ENCODE assay signal across 12 cellular contexts in genomic region chr12:27176765-27177164, GRCh38.
A peak's percentile ranks its signal among the peaks of the same experiment; 100 is the strongest.
DNase-seq lines count a peak whose midpoint lies in the region; ATAC-seq and TF ChIP-seq lines count a peak whose summit lies in the region.
"Had no signal": no experiment of that assay in that cellular context is flagged by ENCODE, and none has a peak within 500 bp of the region (broad histone marks: within the 10 kb centered on the region; RNA-seq: fewer than 3 reads in every experiment).

No MANE protein-coding gene starts in this region.

- no TSS peak for BruUV-seq in MCF 10A (replicated peaks; lab: Mats Ljungman, UMichigan)
- no TSS peak for BruUV-seq in Caco-2 (replicated peaks; lab: Mats Ljungman, UMichigan)

- H3K27ac Mint-ChIP-seq in MCF 10A (ENCODE audit: low read depth, unreplicated experiment) (no peak overlapping the region), Caco-2 (ENCODE audit: unreplicated experiment) (no peak overlapping the region)
- peak overlapping the region; percentile 4 for H3K27ac Mint-ChIP-seq in T-helper 1 cell treated with Interleukin-12 subunit alpha and Interleukin-12 subunit beta and Interleukin-4 antibody, amounts not matched to agents 30 μg/mL and 1 μg/mL, for 36 hours
- H3K27ac Mint-ChIP-seq: mesothelial cell of epicardium had no signal

- POLR2A ChIA-PET in MCF 10A (lab: Yijun Ruan, JAX): interaction anchor here (0.6 to 4.7 kb wide), 7 partner anchors 49 to 163 kb away, joined by 3 to 34 read pairs (median 3); partner anchors contain the start of genes BMAL2, MED21 and STK38L
- POLR2A ChIA-PET in Caco-2 (lab: Charles Lee): interaction anchor here (0.7 kb wide), 1 partner anchor 259 kb away, joined by 3 read pairs; no protein-coding TSS in a partner anchor

- H3K4me1 Mint-ChIP-seq in MCF 10A (ENCODE audit: insufficient read depth, unreplicated experiment) (peaks cover 28% of the 10 kb centered on the region), Caco-2 (ENCODE audit: low read depth, unreplicated experiment) (peaks cover 25% of the 10 kb centered on the region)
- H3K4me1 Mint-ChIP-seq in T-helper 1 cell treated with Interleukin-12 subunit alpha and Interleukin-12 subunit beta and Interleukin-4 antibody, amounts not matched to agents 30 μg/mL and 1 μg/mL, for 36 hours (ENCODE audit: low read depth): peaks cover 27% of the 10 kb centered on the region

- CTCF ChIA-PET in MCF 10A (lab: Yijun Ruan, JAX): interaction anchor here (0.6 to 0.9 kb wide), 4 partner anchors 17 to 707 kb away, joined by 3 to 5 read pairs (median 3); no protein-coding TSS in a partner anchor
- CTCF ChIA-PET in Caco-2 (lab: Charles Lee): no interaction called here

- TF ChIP-seq CTCF in MCF 10A (IDR thresholded peaks at IDR 0.05; ENCODE audit: unreplicated experiment): no peak
- no peak for TF ChIP-seq CTCF in breast epithelium (IDR thresholded peaks at IDR 0.05)
- no peak for TF ChIP-seq CTCF in fibroblast of pulmonary artery (IDR thresholded peaks at IDR 0.05; ENCODE audit: low read length, missing control alignments)
- TF ChIP-seq CTCF in upper lobe of right lung (IDR thresholded peaks at IDR 0.05): no peak
- TF ChIP-seq CTCF in Caco-2 (IDR thresholded peaks at IDR 0.05; ENCODE audit: insufficient read depth in 1 of 2, low read depth in 1 of 2, low read length in 1 of 2, severe bottlenecking in 1 of 2, unreplicated experiment in 1 of 2): no peak

- H3K27ac ChIP-seq in breast epithelium (no peak overlapping the region), upper lobe of right lung (no peak overlapping the region)
- H3K27ac ChIP-seq: C4-2B, gastrocnemius medialis had no signal

- H3K9me3 Mint-ChIP-seq in MCF 10A (ENCODE audit: unreplicated experiment) (no peaks in the 10 kb centered on the region), Caco-2 (ENCODE audit: unreplicated experiment) (no peaks in the 10 kb centered on the region)
- peaks cover 10% of the 10 kb centered on the region for H3K9me3 Mint-ChIP-seq in T-helper 1 cell treated with Interleukin-12 subunit alpha and Interleukin-12 subunit beta and Interleukin-4 antibody, amounts not matched to agents 30 μg/mL and 1 μg/mL, for 36 hours

- DNase-seq in MCF 10A (ENCODE audit: unreplicated experiment): peak; percentile 77
- DNase-seq in breast epithelium (ENCODE audit: low spot score in 2 of 2): no peak
- peak; percentile 84 for DNase-seq in fibroblast of pulmonary artery (ENCODE audit: low read depth)
- no peak for DNase-seq in upper lobe of right lung
- DNase-seq in hepatic stellate cell (ENCODE audit: low spot score): no peak
- DNase-seq in Caco-2: no peak
- DNase-seq in occipital lobe (lab: John Stamatoyannopoulos, UW): no peak
- DNase-seq: gastrocnemius medialis, NCI-H187 had no signal

- H3K9me3 ChIP-seq in breast epithelium (no peaks in the 10 kb centered on the region), upper lobe of right lung (no peaks in the 10 kb centered on the region), Caco-2 (peaks cover 16% of the 10 kb centered on the region)
- H3K9me3 ChIP-seq: gastrocnemius medialis had no signal

- ATAC-seq in upper lobe of right lung: peak; percentile 57
- ATAC-seq: gastrocnemius medialis had no signal

- intact Hi-C loops in MCF 10A (cut with micrococcal nuclease): no loop called here
- intact Hi-C loops in breast epithelium (cut with DNase I; ENCODE audit: low total_unique reads): no loop called here
- intact Hi-C loops in upper lobe of right lung (cut with DNase I): no loop called here
- intact Hi-C loops in Caco-2 (cut with micrococcal nuclease; ENCODE audit: unreplicated experiment): loop anchor here (5.0 kb wide), 1 partner anchor 66 kb away; the partner anchor contains the start of gene STK38L

- H3K36me3 Mint-ChIP-seq in MCF 10A (ENCODE audit: insufficient read depth, unreplicated experiment) (no peaks in the 10 kb centered on the region), Caco-2 (ENCODE audit: insufficient read depth, unreplicated experiment) (peaks cover 6% of the 10 kb centered on the region)
- H3K36me3 Mint-ChIP-seq in T-helper 1 cell treated with Interleukin-12 subunit alpha and Interleukin-12 subunit beta and Interleukin-4 antibody, amounts not matched to agents 30 μg/mL and 1 μg/mL, for 36 hours (ENCODE audit: low read depth): peaks cover 2% of the 10 kb centered on the region

- H3K4me3 Mint-ChIP-seq in MCF 10A (ENCODE audit: unreplicated experiment) (no peak overlapping the region), Caco-2 (ENCODE audit: unreplicated experiment) (no peak overlapping the region)
- H3K4me3 Mint-ChIP-seq in T-helper 1 cell treated with Interleukin-12 subunit alpha and Interleukin-12 subunit beta and Interleukin-4 antibody, amounts not matched to agents 30 μg/mL and 1 μg/mL, for 36 hours: no peak overlapping the region
- H3K4me3 Mint-ChIP-seq: mesothelial cell of epicardium had no signal

- H3K36me3 ChIP-seq in breast epithelium (no peaks in the 10 kb centered on the region), upper lobe of right lung (no peaks in the 10 kb centered on the region), Caco-2 (ENCODE audit: control insufficient read depth, insufficient read depth, low read length) (no peaks in the 10 kb centered on the region)
- H3K36me3 ChIP-seq: gastrocnemius medialis had no signal

- H3K4me3 ChIP-seq in breast epithelium (no peak overlapping the region), fibroblast of pulmonary artery (replicated peaks; ENCODE audit: low read depth, low read length) (no peak overlapping the region), upper lobe of right lung (no peak overlapping the region), Caco-2 (ENCODE audit: low read depth, low read length) (no peak overlapping the region)
- H3K4me3 ChIP-seq: gastrocnemius medialis had no signal

- H3K27me3 ChIP-seq in breast epithelium (no peaks in the 10 kb centered on the region), upper lobe of right lung (no peaks in the 10 kb centered on the region), Caco-2 (replicated peaks; ENCODE audit: control insufficient read depth, insufficient read depth, low read length) (no peaks in the 10 kb centered on the region)
- H3K27me3 ChIP-seq: gastrocnemius medialis had no signal

- H3K27me3 Mint-ChIP-seq in MCF 10A (ENCODE audit: insufficient read depth, unreplicated experiment) (no peaks in the 10 kb centered on the region), Caco-2 (ENCODE audit: insufficient read depth, unreplicated experiment) (no peaks in the 10 kb centered on the region)
- no peaks in the 10 kb centered on the region for H3K27me3 Mint-ChIP-seq in T-helper 1 cell treated with Interleukin-12 subunit alpha and Interleukin-12 subunit beta and Interleukin-4 antibody, amounts not matched to agents 30 μg/mL and 1 μg/mL, for 36 hours (ENCODE audit: low read depth)

- TF ChIP-seq POLR2A in breast epithelium (IDR thresholded peaks at IDR 0.05): no peak

- no peaks in the 10 kb centered on the region for H3K4me1 ChIP-seq in breast epithelium
- H3K4me1 ChIP-seq in upper lobe of right lung: no peaks in the 10 kb centered on the region
- H3K4me1 ChIP-seq in Caco-2: peaks cover 24% of the 10 kb centered on the region

Comparison
In these comparisons a context has a peak if more than half of its experiments do, and no peak if none do; other contexts are left out.
1. DNase-seq: peak in MCF 10A (single experiment) and fibroblast of pulmonary artery (single experiment); none in breast epithelium (0 of 2), upper lobe of right lung (single experiment), hepatic stellate cell (single experiment), Caco-2 (0 of 2) and occipital lobe (single experiment).